17 cellular contexts compared by ENCODE assay signal in the genomic region with DNA sequence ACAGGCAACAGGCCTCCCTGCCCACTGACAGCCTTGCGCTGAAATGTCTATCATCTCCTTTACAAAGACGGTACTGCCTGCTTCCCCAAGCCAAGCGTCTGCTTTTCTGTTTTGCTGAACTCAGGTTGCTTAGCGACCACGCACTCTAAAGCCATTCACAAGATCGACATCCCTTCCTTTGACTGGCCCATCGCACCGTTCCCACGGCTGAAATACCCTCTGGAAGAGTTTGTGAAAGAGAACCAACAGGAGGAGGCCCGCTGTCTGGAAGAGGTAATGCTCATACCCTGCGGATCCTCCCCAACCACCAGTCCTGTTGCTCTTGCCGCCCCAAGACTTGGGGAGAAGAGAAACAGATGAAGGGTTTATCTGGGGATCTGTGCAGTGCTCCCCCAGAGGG.
"Had no signal": no experiment of that assay in that cellular context is flagged by ENCODE, and none has a peak within 500 bp of the region (broad histone marks: within the 10 kb centered on the region; RNA-seq: fewer than 3 reads in every experiment).

No MANE protein-coding gene starts in this region.

- H3K4me3 Mint-ChIP-seq: activated B cell treated with CpG ODN at 0.5 μM for 24 hours; activated CD4-positive, alpha-beta T cell treated with anti-CD3 and anti-CD28 coated beads, Interleukin-2, amount 10 ng/mL, durations not matched to agents 7 days and 5 days; activated naive CD8-positive, alpha-beta T cell treated with anti-CD3 and anti-CD28 coated beads for 36 hours; central memory CD8-positive, alpha-beta T cell; dendritic cell treated with granulocyte-macrophage colony-stimulating factor and Interleukin-4, amounts not matched to agents 40 ng/mL and 50 ng/mL, for 4 days; naive thymus-derived CD8-positive, alpha-beta T cell; stimulated activated naive CD8-positive, alpha-beta T cell treated with anti-CD3 and anti-CD28 coated beads, Interleukin-15, amount 100 ng/mL, for 72 hours; T-helper 17 cell had no signal

- H3K9me3 ChIP-seq: heart left ventricle, upper lobe of right lung had no signal

- H3K4me1 ChIP-seq: heart left ventricle, upper lobe of right lung had no signal

- H3K27me3 Mint-ChIP-seq: activated B cell treated with CpG ODN at 0.5 μM for 24 hours; activated CD4-positive, alpha-beta T cell treated with anti-CD3 and anti-CD28 coated beads, Interleukin-2, amount 10 ng/mL, durations not matched to agents 7 days and 5 days; activated naive CD8-positive, alpha-beta T cell treated with anti-CD3 and anti-CD28 coated beads for 36 hours; central memory CD8-positive, alpha-beta T cell; dendritic cell treated with granulocyte-macrophage colony-stimulating factor and Interleukin-4, amounts not matched to agents 40 ng/mL and 50 ng/mL, for 4 days; naive thymus-derived CD8-positive, alpha-beta T cell; progenitor cell of endocrine pancreas; stimulated activated naive CD8-positive, alpha-beta T cell treated with anti-CD3 and anti-CD28 coated beads, Interleukin-15, amount 100 ng/mL, for 72 hours; T-helper 17 cell had no signal

- H3K9me3 Mint-ChIP-seq: activated B cell treated with CpG ODN at 0.5 μM for 24 hours; activated CD4-positive, alpha-beta T cell treated with anti-CD3 and anti-CD28 coated beads, Interleukin-2, amount 10 ng/mL, durations not matched to agents 7 days and 5 days; activated naive CD8-positive, alpha-beta T cell treated with anti-CD3 and anti-CD28 coated beads for 36 hours; central memory CD8-positive, alpha-beta T cell; dendritic cell treated with granulocyte-macrophage colony-stimulating factor and Interleukin-4, amounts not matched to agents 40 ng/mL and 50 ng/mL, for 4 days; naive thymus-derived CD8-positive, alpha-beta T cell; stimulated activated naive CD8-positive, alpha-beta T cell treated with anti-CD3 and anti-CD28 coated beads, Interleukin-15, amount 100 ng/mL, for 72 hours had no signal

- H3K36me3 Mint-ChIP-seq: activated naive CD8-positive, alpha-beta T cell treated with anti-CD3 and anti-CD28 coated beads for 36 hours had no signal

- H3K27ac Mint-ChIP-seq: activated B cell treated with CpG ODN at 0.5 μM for 24 hours; activated CD4-positive, alpha-beta T cell treated with anti-CD3 and anti-CD28 coated beads, Interleukin-2, amount 10 ng/mL, durations not matched to agents 7 days and 5 days; activated naive CD8-positive, alpha-beta T cell treated with anti-CD3 and anti-CD28 coated beads for 36 hours; dendritic cell treated with granulocyte-macrophage colony-stimulating factor and Interleukin-4, amounts not matched to agents 40 ng/mL and 50 ng/mL, for 4 days; progenitor cell of endocrine pancreas; T-helper 17 cell had no signal

- ATAC-seq: heart left ventricle; left lobe of liver; naive thymus-derived CD8-positive, alpha-beta T cell; right cardiac atrium; stimulated activated naive CD8-positive, alpha-beta T cell treated with anti-CD3 and anti-CD28 coated beads, Interleukin-15, amount 100 ng/mL, for 72 hours; T-helper 17 cell; upper lobe of right lung had no signal

- DNase-seq: activated B cell treated with CpG ODN at 0.5 μM for 24 hours; activated CD4-positive, alpha-beta T cell treated with anti-CD3 and anti-CD28 coated beads, Interleukin-2, amount 10 ng/mL, durations not matched to agents 7 days and 5 days; activated gamma-delta T cell treated with Interleukin-2 at 50 U/mL for 16 hours; activated naive CD8-positive, alpha-beta T cell treated with anti-CD3 and anti-CD28 coated beads for 36 hours; brain microvascular endothelial cell; heart left ventricle; naive thymus-derived CD8-positive, alpha-beta T cell; occipital lobe; right cardiac atrium; small intestine; stimulated activated naive CD8-positive, alpha-beta T cell treated with anti-CD3 and anti-CD28 coated beads, Interleukin-15, amount 100 ng/mL, for 72 hours; T-helper 17 cell; upper lobe of right lung had no signal

- H3K27ac ChIP-seq: brain microvascular endothelial cell, heart left ventricle, upper lobe of right lung had no signal

- H3K36me3 ChIP-seq: brain microvascular endothelial cell had no signal

- H3K4me3 ChIP-seq: heart left ventricle, upper lobe of right lung had no signal

- H3K4me1 Mint-ChIP-seq: activated B cell treated with CpG ODN at 0.5 μM for 24 hours; activated naive CD8-positive, alpha-beta T cell treated with anti-CD3 and anti-CD28 coated beads for 36 hours; central memory CD8-positive, alpha-beta T cell; naive thymus-derived CD8-positive, alpha-beta T cell; stimulated activated naive CD8-positive, alpha-beta T cell treated with anti-CD3 and anti-CD28 coated beads, Interleukin-15, amount 100 ng/mL, for 72 hours; T-helper 17 cell had no signal

- H3K27me3 ChIP-seq: brain microvascular endothelial cell, heart left ventricle, upper lobe of right lung had no signal
